ENCODE assay signal across 8 cellular contexts in genomic region chr2:213021971-213022899, GRCh38.
DNase-seq lines count a peak whose midpoint lies in the region; ATAC-seq and TF ChIP-seq lines count a peak whose summit lies in the region.

No MANE protein-coding gene starts in this region.

- DNase-seq in ELR (ENCODE audit: low read depth) (peak; percentile 85), cardiac fibroblast (ENCODE audit: low read depth in 2 of 2) (peak; percentile 8 to 70), anterior cingulate cortex (lab: John Stamatoyannopoulos, UW) (no peak), NOMO-1 treated with dmso at 0.1 percent for 144 hours (lab: John Stamatoyannopoulos, UW; ENCODE audit: unreplicated experiment) (no peak), G401 (ENCODE audit: low spot score) (no peak)
- no peak for DNase-seq in effector CD4-positive, alpha-beta T cell

- TF ChIP-seq CTCF in cardiac fibroblast (IDR thresholded peaks at IDR 0.05; ENCODE audit: low read depth, low read length), result no peak

- no peak overlapping the region for H3K4me3 ChIP-seq in cardiac fibroblast (replicated peaks in 1 of 2; ENCODE audit: low read depth in 2 of 2, low read length in 2 of 2)

- in situ Hi-C loops in G401 (cut with HindIII; ENCODE audit: low sequenced_read_pairs), result no loop called here

- ATAC-seq in GM19395 (IDR thresholded peaks at IDR 0.05; ENCODE audit: unreplicated experiment) (peak; percentile 89), HG03196 (IDR thresholded peaks at IDR 0.05; ENCODE audit: unreplicated experiment) (peak; percentile 81)

Comparison
In these comparisons a context has a peak if more than half of its experiments do, and no peak if none do; other contexts are left out.
1. DNase-seq: peak in ELR (single experiment) and cardiac fibroblast (2 of 2); none in anterior cingulate cortex (0 of 58), NOMO-1 treated with dmso at 0.1 percent for 144 hours (single experiment), G401 (single experiment) and effector CD4-positive, alpha-beta T cell (single experiment).